19 cellular contexts compared by ENCODE assay signal in genomic region chr10:113179966-113180365, GRCh38.
A peak's percentile ranks its signal among the peaks of the same experiment; 100 is the strongest.
DNase-seq lines count a peak whose midpoint lies in the region; ATAC-seq and TF ChIP-seq lines count a peak whose summit lies in the region.
"Had no signal": no experiment of that assay in that cellular context is flagged by ENCODE, and none has a peak within 500 bp of the region (broad histone marks: within the 10 kb centered on the region; RNA-seq: fewer than 3 reads in every experiment).

No MANE protein-coding gene starts in this region.

- H3K9me3 Mint-ChIP-seq in osteocyte (ENCODE audit: unreplicated experiment): no peaks in the 10 kb centered on the region
- H3K9me3 Mint-ChIP-seq: CD4-positive, alpha-beta memory T cell; H9 had no signal

- no peak overlapping the region for H3K27ac Mint-ChIP-seq in osteocyte (ENCODE audit: unreplicated experiment)
- H3K27ac Mint-ChIP-seq: B cell; CD4-positive, alpha-beta memory T cell had no signal

- no peaks in the 10 kb centered on the region for H3K36me3 ChIP-seq in BLaER1 treated with 17β-estradiol and CSF1 and Interleukin-3, amounts not matched to agents 10 nM and 100 nM

- no peaks in the 10 kb centered on the region for H3K9me3 ChIP-seq in BLaER1 treated with 17β-estradiol and CSF1 and Interleukin-3, amounts not matched to agents 10 nM and 100 nM (replicated peaks in 1 of 11)

- peak overlapping the region in 10 of 11 experiments; percentile 11 to 74 (median 32); a peak in 14 of 22 replicates for H3K4me2 ChIP-seq in BLaER1 treated with 17β-estradiol and CSF1 and Interleukin-3, amounts not matched to agents 10 nM and 100 nM

- H3K4me3 Mint-ChIP-seq in osteocyte (ENCODE audit: unreplicated experiment): no peak overlapping the region
- H3K4me3 Mint-ChIP-seq: B cell; CD4-positive, alpha-beta memory T cell; H9 had no signal

- DNase-seq in islet precursor cell: peak; percentile 13
- peak; percentile 23 for DNase-seq in osteocyte (ENCODE audit: extremely low spot score, unreplicated experiment)
- no peak for DNase-seq in NCI-H1417 (lab: John Stamatoyannopoulos, UW)
- DNase-seq in amniotic stem cell (lab: John Stamatoyannopoulos, UW): no peak
- no peak for DNase-seq in COR-L47 (lab: John Stamatoyannopoulos, UW)
- DNase-seq: Calu3; CD4-positive, alpha-beta memory T cell; DMS53; DND-41; EL; GOT3; H9; KG1 had no signal

- H3K27ac ChIP-seq in BLaER1 treated with 17β-estradiol and CSF1 and Interleukin-3, amounts not matched to agents 10 nM and 100 nM: no peak overlapping the region
- H3K27ac ChIP-seq in angular gyrus (ENCODE audit: low read depth, low read length): peak overlapping the region; percentile 26
- H3K27ac ChIP-seq: C4-2B had no signal

- ATAC-seq in GM18867 (IDR thresholded peaks at IDR 0.05; ENCODE audit: unreplicated experiment): no peak
- ATAC-seq: GM12878 had no signal

- H4K20me1 ChIP-seq in BLaER1 treated with 17β-estradiol and CSF1 and Interleukin-3, amounts not matched to agents 10 nM and 100 nM: no peaks in the 10 kb centered on the region

- H3K4me1 ChIP-seq in BLaER1 treated with 17β-estradiol and CSF1 and Interleukin-3, amounts not matched to agents 10 nM and 100 nM: peaks cover 18 to 44% (median 25%) of the 10 kb centered on the region in 10 experiments

- H3K9ac ChIP-seq in BLaER1 treated with 17β-estradiol and CSF1 and Interleukin-3, amounts not matched to agents 10 nM and 100 nM: no peak overlapping the region

- H3K27me3 ChIP-seq in BLaER1 treated with 17β-estradiol and CSF1 and Interleukin-3, amounts not matched to agents 10 nM and 100 nM: no peaks in the 10 kb centered on the region

- H3K4me1 Mint-ChIP-seq in osteocyte (ENCODE audit: unreplicated experiment): peaks cover 14% of the 10 kb centered on the region
- H3K4me1 Mint-ChIP-seq: CD4-positive, alpha-beta memory T cell had no signal

- no peak overlapping the region for H3K4me3 ChIP-seq in BLaER1 treated with 17β-estradiol and CSF1 and Interleukin-3, amounts not matched to agents 10 nM and 100 nM
- H3K4me3 ChIP-seq: GM12878 had no signal

- no peak for TF ChIP-seq CTCF in osteocyte (IDR thresholded peaks at IDR 0.05)

- no peaks in the 10 kb centered on the region for H3K36me3 Mint-ChIP-seq in osteocyte (ENCODE audit: unreplicated experiment)
- H3K36me3 Mint-ChIP-seq: CD4-positive, alpha-beta memory T cell had no signal

- no peaks in the 10 kb centered on the region for H3K27me3 Mint-ChIP-seq in osteocyte (ENCODE audit: unreplicated experiment)

Comparison
In these comparisons a context has a peak if more than half of its experiments do, and no peak if none do; other contexts are left out.
1. DNase-seq: peak in islet precursor cell (single experiment) and osteocyte (single experiment); none in NCI-H1417 (0 of 3), amniotic stem cell (single experiment) and COR-L47 (single experiment).